Comparison of ENCODE assay signal across 32 cellular contexts in genomic region chr13:34107814-34108213, GRCh38.
DNase-seq lines count a peak whose midpoint lies in the region; ATAC-seq, FAIRE-seq and TF ChIP-seq lines count a peak whose summit lies in the region.
"Had no signal": no experiment of that assay in that cellular context is flagged by ENCODE, and none has a peak within 500 bp of the region (broad histone marks: within the 10 kb centered on the region; RNA-seq: fewer than 3 reads in every experiment).

No MANE protein-coding gene starts in this region.

- peak; percentile 21 for DNase-seq in AG10803 (ENCODE audit: low read depth)
- DNase-seq in PC-9, result no peak
- DNase-seq in bronchial epithelial cell (ENCODE audit: low read depth), result peak; percentile 37
- DNase-seq in foreskin keratinocyte, result peak; percentile 18 to 58
- no peak for DNase-seq in upper lobe of left lung
- no peak for DNase-seq in activated CD4-positive, alpha-beta T cell treated with anti-CD3 and anti-CD28 coated beads, Interleukin-2, amount 50 U/mL, for 4 hours
- DNase-seq: 8988T; activated CD8-positive, alpha-beta T cell treated with anti-CD3 and anti-CD28 coated beads, Interleukin-2, amount 10 ng/mL, durations not matched to agents 7 days and 5 days; aorta; esophagus squamous epithelium; glutamatergic neuron; H7; islet precursor cell; left ventricle myocardium inferior; mesendoderm; MM.1S; naive B cell; NCI-H1417; NCI-H2081; NCI-H69; right lobe of liver; SHP77 treated with DMSO at 0.1 percent for 48 hours; stimulated activated CD4-positive, alpha-beta T cell treated with anti-CD3 and anti-CD28 coated beads, Interleukin-12 subunit alpha, Interleukin-12 subunit beta, amount 100 ng/mL, for 4 hours; stimulated activated CD4-positive, alpha-beta T cell treated with anti-CD3 and anti-CD28 coated beads, Interleukin-2, amount 100 ng/mL, for 48 hours; stomach; uterus had no signal

- no peaks in the 10 kb centered on the region for H3K79me2 ChIP-seq in PC-9 (ENCODE audit: low read depth)

- H3K27me3 ChIP-seq in PC-9 (ENCODE audit: insufficient read depth, low read depth), result no peaks in the 10 kb centered on the region
- H3K27me3 ChIP-seq in bronchial epithelial cell (ENCODE audit: control insufficient read depth, insufficient read depth, low read length), result peaks cover 1% of the 10 kb centered on the region
- H3K27me3 ChIP-seq in foreskin keratinocyte, result no peaks in the 10 kb centered on the region
- H3K27me3 ChIP-seq in upper lobe of left lung, result no peaks in the 10 kb centered on the region
- H3K27me3 ChIP-seq: esophagus squamous epithelium, right lobe of liver, stomach, uterus had no signal

- H3K4me3 ChIP-seq in AG10803 (ENCODE audit: low read length), result no peak overlapping the region
- H3K4me3 ChIP-seq in PC-9, result no peak overlapping the region
- H3K4me3 ChIP-seq in bronchial epithelial cell (ENCODE audit: low read depth, low read length), result no peak overlapping the region
- no peak overlapping the region for H3K4me3 ChIP-seq in upper lobe of left lung
- H3K4me3 ChIP-seq: esophagus squamous epithelium, left ventricle myocardium inferior, right lobe of liver, stomach, uterus had no signal

- H3K36me3 ChIP-seq in PC-9 (ENCODE audit: low read depth) (no peaks in the 10 kb centered on the region), bronchial epithelial cell (ENCODE audit: control insufficient read depth, insufficient read depth, low read length) (no peaks in the 10 kb centered on the region), upper lobe of left lung (no peaks in the 10 kb centered on the region)
- H3K36me3 ChIP-seq: esophagus squamous epithelium, left ventricle myocardium inferior, right lobe of liver, stomach, uterus had no signal

- no peaks in the 10 kb centered on the region for H3K9me2 ChIP-seq in PC-9 (ENCODE audit: insufficient read depth)

- 90 to 92% methylated on average over 1 of the region's 1 CpG for WGBS in upper lobe of left lung, 2 donors

- TF ChIP-seq CTCF in AG10803 (conservative IDR thresholded peaks at IDR 0.05; ENCODE audit: low read length) (no peak), PC-9 (conservative IDR thresholded peaks at IDR 0.05) (no peak), bronchial epithelial cell (IDR thresholded peaks at IDR 0.05; ENCODE audit: insufficient read depth, low read length, severe bottlenecking) (no peak), foreskin keratinocyte (conservative IDR thresholded peaks at IDR 0.05) (no peak), upper lobe of left lung (IDR thresholded peaks at IDR 0.05) (no peak)

- no peak overlapping the region for H3K4me2 ChIP-seq in PC-9
- H3K4me2 ChIP-seq: KMS-11 had no signal

- FAIRE-seq in bronchial epithelial cell (lab: Jason Lieb, UNC), result no peak

- ATAC-seq in foreskin keratinocyte, result peak; percentile 11
- ATAC-seq in HG03342 (IDR thresholded peaks at IDR 0.05; ENCODE audit: unreplicated experiment), result no peak
- no peak for ATAC-seq in upper lobe of left lung (ENCODE audit: low FRiP score in 2 of 2)
- ATAC-seq in GM19023 (IDR thresholded peaks at IDR 0.05; ENCODE audit: unreplicated experiment), result no peak
- ATAC-seq: activated CD8-positive, alpha-beta T cell treated with anti-CD3 and anti-CD28 coated beads, Interleukin-2, amount 10 ng/mL, durations not matched to agents 7 days and 5 days; activated T-helper 17 cell treated with anti-CD3 and anti-CD28 coated beads, Interleukin-2, amount 50 U/mL, for 72 hours; Panc1; right lobe of liver had no signal

- no peaks in the 10 kb centered on the region for H3F3A ChIP-seq in PC-9 (ENCODE audit: insufficient read depth, low read depth)

- no peaks in the 10 kb centered on the region for H4K20me1 ChIP-seq in PC-9 (ENCODE audit: insufficient read depth)

- CTCF ChIA-PET in PC-9 (lab: Charles Lee), result no interaction called here

- POLR2A ChIA-PET in PC-9 (lab: Charles Lee; ENCODE audit: unreplicated experiment), result no interaction called here

- H3K4me1 ChIP-seq in PC-9 (replicated peaks; ENCODE audit: insufficient read depth), result 0 out of 2 replicates have a peak, but pooled peaks cover 7% of the 10 kb centered on the region
- H3K4me1 ChIP-seq in foreskin keratinocyte, result no peaks in the 10 kb centered on the region
- H3K4me1 ChIP-seq in upper lobe of left lung, result no peaks in the 10 kb centered on the region
- H3K4me1 ChIP-seq: esophagus squamous epithelium, left ventricle myocardium inferior, right lobe of liver, stomach, uterus had no signal

- no TSS peak for BruUV-seq in PC-9 (replicated peaks; lab: Mats Ljungman, UMichigan)

- TF ChIP-seq EP300 in upper lobe of left lung (IDR thresholded peaks at IDR 0.05), result no peak

- H3K9me3 ChIP-seq in PC-9 (ENCODE audit: insufficient read depth, low read depth), result peaks cover 6% of the 10 kb centered on the region; the same call in 1 of the 2 replicates
- H3K9me3 ChIP-seq in upper lobe of left lung, result peaks cover 0 to 7% (median 5%) of the 10 kb centered on the region in 4 donors
- H3K9me3 ChIP-seq: uterus had no signal

- peak overlapping the region; percentile 45 for H3K27ac ChIP-seq in PC-9
- no peak overlapping the region for H3K27ac ChIP-seq in foreskin keratinocyte
- H3K27ac ChIP-seq in upper lobe of left lung, result no peak overlapping the region
- H3K27ac ChIP-seq: esophagus squamous epithelium, HL-60, KMS-11, left ventricle myocardium inferior, right lobe of liver, stomach, uterus had no signal

- intact Hi-C loops in PC-9 (cut with micrococcal nuclease; ENCODE audit: unreplicated experiment), result no loop called here

- no peak overlapping the region; the same call in 1 of the 2 replicates for H2AFZ ChIP-seq in PC-9

- no peak for TF ChIP-seq POLR2A in upper lobe of left lung (IDR thresholded peaks at IDR 0.05)

Comparison
In these comparisons a context has a peak if more than half of its experiments do, and no peak if none do; other contexts are left out.
1. DNase-seq: peak in AG10803 (single experiment), bronchial epithelial cell (single experiment) and foreskin keratinocyte (2 of 2); none in PC-9 (0 of 2), upper lobe of left lung (0 of 2) and activated CD4-positive, alpha-beta T cell treated with anti-CD3 and anti-CD28 coated beads, Interleukin-2, amount 50 U/mL, for 4 hours (0 of 2).